ENCODE assay signal across 25 cellular contexts in genomic region chr10:1150638-1150955, GRCh38.
DNase-seq lines count a peak whose midpoint lies in the region; ATAC-seq and TF ChIP-seq lines count a peak whose summit lies in the region.
"Had no signal": no experiment of that assay in that cellular context is flagged by ENCODE, and none has a peak within 500 bp of the region (broad histone marks: within the 10 kb centered on the region; RNA-seq: fewer than 3 reads in every experiment).

No MANE protein-coding gene starts in this region.

- ATAC-seq in activated CD4-positive, alpha-beta T cell treated with anti-CD3 and anti-CD28 coated beads for 36 hours: no peak
- ATAC-seq in activated CD8-positive, alpha-beta memory T cell treated with anti-CD3 and anti-CD28 coated beads, Interleukin-2, amount 10 ng/mL, durations not matched to agents 7 days and 5 days: no peak
- ATAC-seq in HG03342 (IDR thresholded peaks at IDR 0.05; ENCODE audit: unreplicated experiment) (no peak), HG03432 (IDR thresholded peaks at IDR 0.05; ENCODE audit: unreplicated experiment) (no peak)
- ATAC-seq: left lobe of liver had no signal

- H3K4me3 ChIP-seq in stomach: no peak overlapping the region
- H3K4me3 ChIP-seq: Peyer's patch had no signal

- H3K4me1 ChIP-seq in stomach: peaks cover 0 to 3% (median 0%) of the 10 kb centered on the region in 4 donors
- H3K4me1 ChIP-seq: Peyer's patch had no signal

- intact Hi-C loops in activated CD4-positive, alpha-beta T cell treated with anti-CD3 and anti-CD28 coated beads for 36 hours (cut with DNase I, micrococcal nuclease): no loop called here
- intact Hi-C loops in stomach (cut with DNase I; ENCODE audit: low total_unique reads): no loop called here

- peaks cover 10% of the 10 kb centered on the region for H3K4me1 Mint-ChIP-seq in activated CD4-positive, alpha-beta T cell treated with anti-CD3 and anti-CD28 coated beads, Interleukin-2, amount 10 ng/mL, durations not matched to agents 7 days and 5 days
- peaks cover 5% of the 10 kb centered on the region for H3K4me1 Mint-ChIP-seq in activated CD4-positive, alpha-beta T cell treated with anti-CD3 and anti-CD28 coated beads for 36 hours
- peaks cover 5% of the 10 kb centered on the region for H3K4me1 Mint-ChIP-seq in activated CD8-positive, alpha-beta memory T cell treated with anti-CD3 and anti-CD28 coated beads, Interleukin-2, amount 10 ng/mL, durations not matched to agents 7 days and 5 days
- H3K4me1 Mint-ChIP-seq: memory B cell had no signal

- TF ChIP-seq CTCF in stomach (IDR thresholded peaks at IDR 0.05): no peak

- no peak overlapping the region for H3K27ac ChIP-seq in stomach
- H3K27ac ChIP-seq: brain microvascular endothelial cell, Peyer's patch, WERI-Rb-1 had no signal

- peaks cover 5% of the 10 kb centered on the region for H3K27me3 Mint-ChIP-seq in activated CD4-positive, alpha-beta T cell treated with anti-CD3 and anti-CD28 coated beads, Interleukin-2, amount 10 ng/mL, durations not matched to agents 7 days and 5 days
- no peaks in the 10 kb centered on the region for H3K27me3 Mint-ChIP-seq in activated CD4-positive, alpha-beta T cell treated with anti-CD3 and anti-CD28 coated beads for 36 hours
- H3K27me3 Mint-ChIP-seq in activated CD8-positive, alpha-beta memory T cell treated with anti-CD3 and anti-CD28 coated beads, Interleukin-2, amount 10 ng/mL, durations not matched to agents 7 days and 5 days: peaks cover 2% of the 10 kb centered on the region
- H3K27me3 Mint-ChIP-seq: CD4-positive, alpha-beta T cell had no signal

- TF ChIP-seq EP300 in stomach (IDR thresholded peaks at IDR 0.05): no peak

- H3K4me3 Mint-ChIP-seq in activated CD4-positive, alpha-beta T cell treated with anti-CD3 and anti-CD28 coated beads, Interleukin-2, amount 10 ng/mL, durations not matched to agents 7 days and 5 days: no peak overlapping the region
- no peak overlapping the region for H3K4me3 Mint-ChIP-seq in activated CD4-positive, alpha-beta T cell treated with anti-CD3 and anti-CD28 coated beads for 36 hours
- H3K4me3 Mint-ChIP-seq in activated CD8-positive, alpha-beta memory T cell treated with anti-CD3 and anti-CD28 coated beads, Interleukin-2, amount 10 ng/mL, durations not matched to agents 7 days and 5 days: no peak overlapping the region
- H3K4me3 Mint-ChIP-seq: activated naive CD4-positive, alpha-beta T cell treated with anti-CD3 and anti-CD28 coated beads for 36 hours; activated T-helper 1 cell treated with anti-CD3 and anti-CD28 coated beads, Interleukin-12 subunit alpha, Interleukin-12 subunit beta, Interleukin-2, Interleukin-4 antibody, amounts not matched to agents 30 ng/mL and 10 ng/mL and 1 ng/mL, durations not matched to agents 14 hours and 24 hours and 36 hours; CD4-positive, alpha-beta T cell; IgD-negative memory B cell; memory B cell had no signal

- no peak for DNase-seq in activated CD4-positive, alpha-beta T cell treated with anti-CD3 and anti-CD28 coated beads, Interleukin-2, amount 10 ng/mL, durations not matched to agents 7 days and 5 days
- no peak for DNase-seq in activated CD4-positive, alpha-beta T cell treated with anti-CD3 and anti-CD28 coated beads for 36 hours
- peak; percentile 29 for DNase-seq in activated CD8-positive, alpha-beta memory T cell treated with anti-CD3 and anti-CD28 coated beads, Interleukin-2, amount 10 ng/mL, durations not matched to agents 7 days and 5 days
- peak; percentile 38 for DNase-seq in islet precursor cell
- DNase-seq in stomach: peak; percentile 14
- DNase-seq in DMS79 (lab: John Stamatoyannopoulos, UW): no peak
- DNase-seq: activated CD4-positive, alpha-beta T cell treated with anti-CD3 and anti-CD28 coated beads, Interleukin-2, amount 50 U/mL, for 1 hour; activated naive CD4-positive, alpha-beta T cell treated with anti-CD3 and anti-CD28 coated beads for 36 hours; brain microvascular endothelial cell; CD4-positive, alpha-beta T cell; cerebellar nuclear complex; hypothalamus; immature natural killer cell; NCI-H2107; Peyer's patch; SIG-M5; stimulated activated CD4-positive, alpha-beta T cell treated with anti-CD3 and anti-CD28 coated beads, Interleukin-4, amount 100 ng/mL, for 4 hours; trophoblast cell; WERI-Rb-1 had no signal

- H3K36me3 ChIP-seq in stomach: no peaks in the 10 kb centered on the region
- H3K36me3 ChIP-seq: brain microvascular endothelial cell, Peyer's patch, WERI-Rb-1 had no signal

- 78 to 92% (median 88%) methylated on average over 13 of the region's 13 CpGs for WGBS in stomach, 5 donors

- H3K9me3 Mint-ChIP-seq in activated CD4-positive, alpha-beta T cell treated with anti-CD3 and anti-CD28 coated beads, Interleukin-2, amount 10 ng/mL, durations not matched to agents 7 days and 5 days: peaks cover 6% of the 10 kb centered on the region
- H3K9me3 Mint-ChIP-seq in activated CD4-positive, alpha-beta T cell treated with anti-CD3 and anti-CD28 coated beads for 36 hours (ENCODE audit: low read depth): peaks cover 5% of the 10 kb centered on the region
- peaks cover 9% of the 10 kb centered on the region for H3K9me3 Mint-ChIP-seq in activated CD8-positive, alpha-beta memory T cell treated with anti-CD3 and anti-CD28 coated beads, Interleukin-2, amount 10 ng/mL, durations not matched to agents 7 days and 5 days (ENCODE audit: low read depth)

- CTCF ChIA-PET in activated CD4-positive, alpha-beta T cell treated with anti-CD3 and anti-CD28 coated beads, Interleukin-2, amount 10 ng/mL, durations not matched to agents 7 days and 5 days (lab: Charles Lee): no interaction called here
- CTCF ChIA-PET in activated CD4-positive, alpha-beta T cell treated with anti-CD3 and anti-CD28 coated beads for 36 hours (lab: Charles Lee): no interaction called here
- CTCF ChIA-PET in activated CD8-positive, alpha-beta memory T cell treated with anti-CD3 and anti-CD28 coated beads, Interleukin-2, amount 10 ng/mL, durations not matched to agents 7 days and 5 days (lab: Charles Lee): no interaction called here

- H3K27ac Mint-ChIP-seq in activated CD4-positive, alpha-beta T cell treated with anti-CD3 and anti-CD28 coated beads, Interleukin-2, amount 10 ng/mL, durations not matched to agents 7 days and 5 days: peak overlapping the region; percentile 46
- H3K27ac Mint-ChIP-seq in activated CD4-positive, alpha-beta T cell treated with anti-CD3 and anti-CD28 coated beads for 36 hours: no peak overlapping the region
- H3K27ac Mint-ChIP-seq in activated CD8-positive, alpha-beta memory T cell treated with anti-CD3 and anti-CD28 coated beads, Interleukin-2, amount 10 ng/mL, durations not matched to agents 7 days and 5 days: no peak overlapping the region
- H3K27ac Mint-ChIP-seq: activated naive CD4-positive, alpha-beta T cell treated with anti-CD3 and anti-CD28 coated beads for 36 hours; activated T-helper 1 cell treated with anti-CD3 and anti-CD28 coated beads, Interleukin-12 subunit alpha, Interleukin-12 subunit beta, Interleukin-2, Interleukin-4 antibody, amounts not matched to agents 30 ng/mL and 10 ng/mL and 1 ng/mL, durations not matched to agents 14 hours and 24 hours and 36 hours; CD4-positive, alpha-beta T cell; memory B cell had no signal

- POLR2A ChIA-PET in activated CD4-positive, alpha-beta T cell treated with anti-CD3 and anti-CD28 coated beads, Interleukin-2, amount 10 ng/mL, durations not matched to agents 7 days and 5 days (lab: Charles Lee): no interaction called here
- POLR2A ChIA-PET in activated CD4-positive, alpha-beta T cell treated with anti-CD3 and anti-CD28 coated beads for 36 hours (lab: Charles Lee): no interaction called here

- peaks cover 0 to 16% (median 12%) of the 10 kb centered on the region in 4 donors for H3K9me3 ChIP-seq in stomach

- no peak for TF ChIP-seq POLR2A in stomach (IDR thresholded peaks at IDR 0.05)

- peaks cover 0 to 7% (median 0%) of the 10 kb centered on the region in 3 donors for H3K27me3 ChIP-seq in stomach
- H3K27me3 ChIP-seq: brain microvascular endothelial cell, Peyer's patch had no signal

- peaks cover 2% of the 10 kb centered on the region for H3K36me3 Mint-ChIP-seq in activated CD4-positive, alpha-beta T cell treated with anti-CD3 and anti-CD28 coated beads, Interleukin-2, amount 10 ng/mL, durations not matched to agents 7 days and 5 days (ENCODE audit: low read depth)
- no peaks in the 10 kb centered on the region for H3K36me3 Mint-ChIP-seq in activated CD4-positive, alpha-beta T cell treated with anti-CD3 and anti-CD28 coated beads for 36 hours (ENCODE audit: low read depth)
- peaks cover 2% of the 10 kb centered on the region for H3K36me3 Mint-ChIP-seq in activated CD8-positive, alpha-beta memory T cell treated with anti-CD3 and anti-CD28 coated beads, Interleukin-2, amount 10 ng/mL, durations not matched to agents 7 days and 5 days
- H3K36me3 Mint-ChIP-seq: IgD-negative memory B cell had no signal

Comparison
In these comparisons a context has a peak if more than half of its experiments do, and no peak if none do; other contexts are left out.
1. DNase-seq: peak in activated CD8-positive, alpha-beta memory T cell treated with anti-CD3 and anti-CD28 coated beads, Interleukin-2, amount 10 ng/mL, durations not matched to agents 7 days and 5 days (single experiment), islet precursor cell (single experiment) and stomach (single experiment); none in activated CD4-positive, alpha-beta T cell treated with anti-CD3 and anti-CD28 coated beads, Interleukin-2, amount 10 ng/mL, durations not matched to agents 7 days and 5 days (single experiment), activated CD4-positive, alpha-beta T cell treated with anti-CD3 and anti-CD28 coated beads for 36 hours (single experiment) and DMS79 (single experiment).